In genomic region chr17:73058022-73058421, GRCh38 we compare ENCODE assay signal across 12 cellular contexts.
"Had no signal": no experiment of that assay in that cellular context is flagged by ENCODE, and none has a peak within 500 bp of the region (broad histone marks: within the 10 kb centered on the region; RNA-seq: fewer than 3 reads in every experiment).

No MANE protein-coding gene starts in this region.

- H3K27me3 ChIP-seq: cardiac muscle cell, foreskin keratinocyte had no signal

- H3K4me3 ChIP-seq: cardiac muscle cell, coronary artery had no signal

- DNase-seq: activated CD4-positive, alpha-beta T cell treated with anti-CD3 and anti-CD28 coated beads, Interleukin-2, amount 50 U/mL, for 48 hours; activated CD4-positive, CD25-positive, alpha-beta regulatory T cell treated with anti-CD3 and anti-CD28 coated beads, Interleukin-2, amount 50 U/mL, for 72 hours; activated effector memory CD4-positive, alpha-beta T cell treated with anti-CD3 and anti-CD28 coated beads, Interleukin-2, amount 50 U/mL, for 16 hours; activated T-cell treated with anti-CD3 and anti-CD28 coated beads, Interleukin-2, amount 50 U/mL, for 4 hours; amygdala; effector CD8-positive, alpha-beta T cell; foreskin keratinocyte; islet precursor cell; stimulated activated CD4-positive, alpha-beta T cell treated with anti-CD3 and anti-CD28 coated beads, Interleukin-15, amount 100 ng/mL, for 24 hours; stimulated activated CD4-positive, alpha-beta T cell treated with anti-CD3 and anti-CD28 coated beads, Interleukin-4, amount 100 ng/mL, for 24 hours had no signal

- H3K4me1 ChIP-seq: foreskin keratinocyte had no signal

- H3K27ac ChIP-seq: cardiac muscle cell, foreskin keratinocyte had no signal

- ATAC-seq: activated T-cell treated with anti-CD3 and anti-CD28 coated beads, Interleukin-2, amount 50 U/mL, for 4 hours; foreskin keratinocyte had no signal
